Comparison of ENCODE assay signal across 1 cellular context in the genomic region with DNA sequence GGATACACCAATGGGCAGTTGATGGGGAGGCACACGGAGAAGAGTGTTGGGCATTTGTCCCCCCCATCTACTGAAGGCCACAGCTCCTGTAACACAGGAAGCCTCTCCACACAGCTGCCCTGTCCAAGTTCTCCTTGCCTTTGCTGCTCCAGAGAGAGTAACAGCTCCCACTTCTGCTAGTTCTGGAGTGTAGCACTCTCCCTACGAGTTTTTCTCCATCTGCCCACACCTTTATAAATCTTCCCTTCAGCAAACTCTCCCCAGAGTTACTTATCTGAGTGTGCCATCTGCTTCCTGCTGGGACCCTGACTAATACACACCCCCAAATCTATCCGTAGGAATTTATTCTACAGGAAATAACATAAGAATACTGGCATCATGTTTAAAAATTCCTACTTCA.
TF ChIP-seq lines count a peak whose summit lies in the region.

No MANE protein-coding gene starts in this region.

TF ChIP-seq in K562, 482 proteins besides CTCF, POLR2A, EP300 and RAD21:
- TF ChIP-seq NCOR1 (IDR thresholded peaks at IDR 0.05) (no peak), TBL1XR1 (IDR thresholded peaks at IDR 0.05; ENCODE audit: low read length in 2 of 2) (no peak), ZNF197 (CRISPR knock-in tag; IDR thresholded peaks at IDR 0.05; ENCODE audit: low read depth) (no peak), ARID1B (IDR thresholded peaks at IDR 0.05) (peak; percentile 52), ZNF766 (CRISPR knock-in tag; conservative IDR thresholded peaks at IDR 0.05) (no peak), MEIS2 (IDR thresholded peaks at IDR 0.05; ENCODE audit: partially characterized antibody) (peak; percentile 54), JUND (IDR thresholded peaks at IDR 0.05; ENCODE audit: borderline replicate concordance, low read depth, low read length) (0 out of 2 replicates have a peak, but pooled peaks have one; percentile 4), JUND (tag; IDR thresholded peaks at IDR 0.05; ENCODE audit: borderline replicate concordance, low read depth, low read length) (no peak), ZNF143 (CRISPR knock-in tag; IDR thresholded peaks at IDR 0.05) (no peak), ZNF232 (CRISPR knock-in tag; IDR thresholded peaks at IDR 0.05) (no peak), COPS2 (conservative IDR thresholded peaks at IDR 0.05) (no peak), RBFOX2 (IDR thresholded peaks at IDR 0.05; ENCODE audit: low read depth, low read length) (no peak), DPF2 (IDR thresholded peaks at IDR 0.05) (0 out of 2 replicates have a peak, but pooled peaks have one; percentile 32), PTRF (tag; IDR thresholded peaks at IDR 0.05) (no peak), TCF3 (CRISPR knock-in tag; IDR thresholded peaks at IDR 0.05) (peak; percentile 28; the same call in 1 of the 2 replicates), HDAC2 (IDR thresholded peaks at IDR 0.05) (no peak)
- TF ChIP-seq, protein P1, sequence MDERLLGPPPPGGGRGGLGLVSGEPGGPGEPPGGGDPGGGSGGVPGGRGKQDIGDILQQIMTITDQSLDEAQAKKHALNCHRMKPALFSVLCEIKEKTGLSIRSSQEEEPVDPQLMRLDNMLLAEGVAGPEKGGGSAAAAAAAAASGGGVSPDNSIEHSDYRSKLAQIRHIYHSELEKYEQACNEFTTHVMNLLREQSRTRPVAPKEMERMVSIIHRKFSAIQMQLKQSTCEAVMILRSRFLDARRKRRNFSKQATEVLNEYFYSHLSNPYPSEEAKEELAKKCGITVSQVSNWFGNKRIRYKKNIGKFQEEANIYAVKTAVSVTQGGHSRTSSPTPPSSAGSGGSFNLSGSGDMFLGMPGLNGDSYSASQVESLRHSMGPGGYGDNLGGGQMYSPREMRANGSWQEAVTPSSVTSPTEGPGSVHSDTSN (CRISPR knock-in tag; IDR thresholded peaks at IDR 0.05; ENCODE audit: low read depth) = no peak
- TF ChIP-seq, protein P1 (tag; conservative IDR thresholded peaks at IDR 0.05; ENCODE audit: low read depth) = 0 out of 2 replicates have a peak, but pooled peaks have one; percentile 13
- TF ChIP-seq, protein P2, sequence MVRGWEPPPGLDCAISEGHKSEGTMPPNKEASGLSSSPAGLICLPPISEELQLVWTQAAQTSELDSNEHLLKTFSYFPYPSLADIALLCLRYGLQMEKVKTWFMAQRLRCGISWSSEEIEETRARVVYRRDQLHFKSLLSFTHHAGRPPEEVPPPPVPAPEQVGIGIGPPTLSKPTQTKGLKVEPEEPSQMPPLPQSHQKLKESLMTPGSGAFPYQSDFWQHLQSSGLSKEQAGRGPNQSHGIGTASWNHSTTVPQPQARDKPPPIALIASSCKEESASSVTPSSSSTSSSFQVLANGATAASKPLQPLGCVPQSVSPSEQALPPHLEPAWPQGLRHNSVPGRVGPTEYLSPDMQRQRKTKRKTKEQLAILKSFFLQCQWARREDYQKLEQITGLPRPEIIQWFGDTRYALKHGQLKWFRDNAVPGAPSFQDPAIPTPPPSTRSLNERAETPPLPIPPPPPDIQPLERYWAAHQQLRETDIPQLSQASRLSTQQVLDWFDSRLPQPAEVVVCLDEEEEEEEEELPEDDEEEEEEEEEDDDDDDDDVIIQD (CRISPR knock-in tag; IDR thresholded peaks at IDR 0.05) = no peak
- TF ChIP-seq, protein P3, sequence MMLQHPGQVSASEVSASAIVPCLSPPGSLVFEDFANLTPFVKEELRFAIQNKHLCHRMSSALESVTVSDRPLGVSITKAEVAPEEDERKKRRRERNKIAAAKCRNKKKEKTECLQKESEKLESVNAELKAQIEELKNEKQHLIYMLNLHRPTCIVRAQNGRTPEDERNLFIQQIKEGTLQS (IDR thresholded peaks at IDR 0.05) = no peak
- TF ChIP-seq, protein P3 (CRISPR knock-in tag; conservative IDR thresholded peaks at IDR 0.05) = no peak
TF ChIP-seq in K562: peak in this region for 6.
